8 cellular contexts compared by ENCODE assay signal in genomic region chr1:210328746-210329488, GRCh38. TPM values are rescaled to one million over a fixed set of nuclear protein-coding genes. Genes with fewer than 3 reads are reported as not detected.
DNase-seq lines count a peak whose midpoint lies in the region; ATAC-seq and TF ChIP-seq lines count a peak whose summit lies in the region.

Gene HHAT (plus strand): TSS chr1:210328902. CDS start chr1:210348976, 20,074 bp downstream.

- H3K9me3 Mint-ChIP-seq in activated CD4-positive, alpha-beta memory T cell treated with anti-CD3 and anti-CD28 coated beads, Interleukin-2, amount 10 ng/mL, durations not matched to agents 7 days and 5 days = peaks cover 4% of the 10 kb centered on the region

- POLR2A ChIA-PET in BJ (lab: Charles Lee) = no interaction called here
- POLR2A ChIA-PET in activated CD4-positive, alpha-beta memory T cell treated with anti-CD3 and anti-CD28 coated beads, Interleukin-2, amount 10 ng/mL, durations not matched to agents 7 days and 5 days (lab: Charles Lee) = interaction anchor here (1.4 to 8.0 kb wide), 3 partner anchors 9 to 44 kb away, joined by 3 to 99 read pairs (median 13); no protein-coding TSS in a partner anchor

- CTCF ChIA-PET in BJ (lab: Yijun Ruan, JAX) = interaction anchor here (0.9 to 2.6 kb wide), 3 partner anchors 10 to 184 kb away, joined by 3 to 7 read pairs (median 4); no protein-coding TSS in a partner anchor
- CTCF ChIA-PET in activated CD4-positive, alpha-beta memory T cell treated with anti-CD3 and anti-CD28 coated beads, Interleukin-2, amount 10 ng/mL, durations not matched to agents 7 days and 5 days (lab: Charles Lee) = interaction anchor here (0.8 to 1.9 kb wide), 3 partner anchors 13 to 45 kb away, joined by 3 to 6 read pairs (median 4); no protein-coding TSS in a partner anchor

- H3K27me3 ChIP-seq in BJ (ENCODE audit: control insufficient read depth, insufficient read depth, low read length) = no peaks in the 10 kb centered on the region
- no peaks in the 10 kb centered on the region for H3K27me3 ChIP-seq in effector memory CD4-positive, alpha-beta T cell (replicated peaks; ENCODE audit: control insufficient read depth, insufficient read depth, low read length, poor library complexity, severe bottlenecking)

- peak; percentile 33 for DNase-seq in BJ (ENCODE audit: low read depth)
- peak; percentile 70 for DNase-seq in NCI-H345 treated with DMSO at 0.1 percent for 48 hours (lab: John Stamatoyannopoulos, UW; ENCODE audit: unreplicated experiment)
- peak; percentile 60 for DNase-seq in activated CD4-positive, alpha-beta memory T cell treated with anti-CD3 and anti-CD28 coated beads, Interleukin-2, amount 10 ng/mL, durations not matched to agents 7 days and 5 days
- peak; percentile 46 to 55 (median 53) for DNase-seq in effector memory CD4-positive, alpha-beta T cell
- DNase-seq in medulla oblongata (ENCODE audit: extremely low spot score) = peak; percentile 70
- peak; percentile 32 for DNase-seq in stimulated activated CD8-positive, alpha-beta memory T cell treated with anti-CD3 and anti-CD28 coated beads, Interleukin-12 subunit alpha, Interleukin-12 subunit beta, amount 100 ng/mL, for 24 hours (ENCODE audit: extremely low read depth)

- peak; percentile 46 for ATAC-seq in GM19035 (IDR thresholded peaks at IDR 0.05; ENCODE audit: unreplicated experiment)
- ATAC-seq in HG03175 (IDR thresholded peaks at IDR 0.05; ENCODE audit: unreplicated experiment) = peak; percentile 56

- H3K27me3 Mint-ChIP-seq in activated CD4-positive, alpha-beta memory T cell treated with anti-CD3 and anti-CD28 coated beads, Interleukin-2, amount 10 ng/mL, durations not matched to agents 7 days and 5 days = peaks cover 28% of the 10 kb centered on the region

- peaks cover 19% of the 10 kb centered on the region for H3K4me1 ChIP-seq in effector memory CD4-positive, alpha-beta T cell (ENCODE audit: control insufficient read depth, insufficient read depth, low read length, poor library complexity, severe bottlenecking)

- H3K36me3 ChIP-seq in BJ (ENCODE audit: control insufficient read depth, insufficient read depth, low read length) = no peaks in the 10 kb centered on the region
- no peaks in the 10 kb centered on the region for H3K36me3 ChIP-seq in effector memory CD4-positive, alpha-beta T cell (ENCODE audit: control insufficient read depth, insufficient read depth, low read length)

- TF ChIP-seq CTCF in BJ (IDR thresholded peaks at IDR 0.05; ENCODE audit: insufficient read depth, low read depth, low read length) = 0 out of 2 replicates have a peak, but pooled peaks have one; percentile 8

- peak within 1 kb of the TSS; percentile 93 for H3K4me3 Mint-ChIP-seq in activated CD4-positive, alpha-beta memory T cell treated with anti-CD3 and anti-CD28 coated beads, Interleukin-2, amount 10 ng/mL, durations not matched to agents 7 days and 5 days

- peak within 1 kb of the TSS; percentile 72 for H3K27ac Mint-ChIP-seq in activated CD4-positive, alpha-beta memory T cell treated with anti-CD3 and anti-CD28 coated beads, Interleukin-2, amount 10 ng/mL, durations not matched to agents 7 days and 5 days

- H3K9me3 ChIP-seq in effector memory CD4-positive, alpha-beta T cell (ENCODE audit: control insufficient read depth, low read length) = no peaks in the 10 kb centered on the region

- peaks cover 3% of the 10 kb centered on the region for H3K36me3 Mint-ChIP-seq in activated CD4-positive, alpha-beta memory T cell treated with anti-CD3 and anti-CD28 coated beads, Interleukin-2, amount 10 ng/mL, durations not matched to agents 7 days and 5 days (ENCODE audit: low read depth)

- H3K4me3 ChIP-seq in BJ (ENCODE audit: low read depth, low read length) = peak within 1 kb of the TSS; percentile 62
- H3K4me3 ChIP-seq in effector memory CD4-positive, alpha-beta T cell (ENCODE audit: insufficient read depth, low read depth, low read length, poor library complexity, severe bottlenecking) = peak within 1 kb of the TSS; percentile 81

- H3K27ac ChIP-seq in effector memory CD4-positive, alpha-beta T cell (ENCODE audit: insufficient read depth, low read length, poor library complexity, severe bottlenecking) = peak within 1 kb of the TSS; percentile 79

- H3K4me1 Mint-ChIP-seq in activated CD4-positive, alpha-beta memory T cell treated with anti-CD3 and anti-CD28 coated beads, Interleukin-2, amount 10 ng/mL, durations not matched to agents 7 days and 5 days = peaks cover 37% of the 10 kb centered on the region

RNA-seq across cellular contexts. Expression of gene HHAT, which starts in this region (rescaled TPM):
- polyA plus RNA-seq in BJ (2011; rRNA removed) = 6.6 and 7.2 TPM in 2 replicates
- 9.8 and 10.7 TPM in 2 replicates for polyA minus RNA-seq in BJ (2011; rRNA and poly(A)+ RNA removed)
- 1 to 10 TPM in 1 of 2 experiments, under 1 TPM in 1; 0.76 to 1.3 TPM for total RNA-seq in activated CD4-positive, alpha-beta memory T cell treated with anti-CD3 and anti-CD28 coated beads, Interleukin-2, amount 10 ng/mL, durations not matched to agents 7 days and 5 days

Comparison
In these comparisons a context has a peak if more than half of its experiments do, and no peak if none do; other contexts are left out.
1. Peak in every context shown above with its lines: DNase-seq, ATAC-seq, H3K4me3 ChIP-seq and H3K27ac ChIP-seq.